8 cellular contexts compared by ENCODE assay signal in the genomic region with DNA sequence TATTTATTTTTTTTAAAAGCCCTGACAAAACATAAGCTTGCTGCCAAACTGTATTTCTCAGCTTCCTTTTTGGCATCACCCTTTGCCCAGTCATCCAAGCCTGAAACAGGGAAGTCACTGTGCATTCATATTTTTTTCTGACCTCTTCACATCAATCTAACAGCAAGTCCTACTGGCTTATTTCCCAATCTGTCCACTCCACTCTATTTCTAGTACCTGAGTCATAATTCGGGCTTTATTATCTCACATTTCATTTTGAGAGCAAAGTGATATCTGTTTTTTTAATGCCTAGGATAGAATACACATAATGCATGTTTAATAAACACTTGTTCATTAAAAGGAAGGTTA. TPM values are rescaled to one million over a fixed set of nuclear protein-coding genes. Genes with fewer than 3 reads are reported as not detected.
DNase-seq lines count a peak whose midpoint lies in the region; ATAC-seq and TF ChIP-seq lines count a peak whose summit lies in the region.

No MANE protein-coding gene starts in this region.

- peak overlapping the region; percentile 47 to 87 for H3K27ac ChIP-seq in left lung

- in situ Hi-C loops in astrocyte of the spinal cord (cut with HindIII; ENCODE audit: low sequenced_read_pairs) = no loop called here

- peaks cover 0 to 31% of the 10 kb centered on the region in 2 donors for H3K4me1 ChIP-seq in left lung

- intact Hi-C loops in left lung (cut with DNase I) = no loop called here

- no peak for TF ChIP-seq POLR2A in NB4 (IDR thresholded peaks at IDR 0.05; ENCODE audit: extremely low read depth, insufficient read length)

- H3K36me3 ChIP-seq in left lung = peaks cover 0 to 6% of the 10 kb centered on the region in 2 donors

- ATAC-seq in left lung (peak; percentile 79), GM21360 (IDR thresholded peaks at IDR 0.05; ENCODE audit: unreplicated experiment) (no peak), HG03457 (IDR thresholded peaks at IDR 0.05; ENCODE audit: unreplicated experiment) (no peak)

- DNase-seq in AG09319 (ENCODE audit: extremely low read depth, low read depth) (peak; percentile 78), NB4 (ENCODE audit: low read depth) (peak; percentile 25), astrocyte of the spinal cord (ENCODE audit: low read depth, low spot score) (peak; percentile 91), left lung (no peak), HuH-7.5 (ENCODE audit: low spot score) (no peak)
- no peak for DNase-seq in activated naive CD4-positive, alpha-beta T cell (lab: John Stamatoyannopoulos, UW)

- H3K9me3 ChIP-seq in left lung = no peaks in the 10 kb centered on the region

- no peaks in the 10 kb centered on the region for H3K27me3 ChIP-seq in left lung

- no peak for TF ChIP-seq CTCF in AG09319 (IDR thresholded peaks at IDR 0.05; ENCODE audit: low read depth, low read length)
- TF ChIP-seq CTCF in NB4 (IDR thresholded peaks at IDR 0.05; ENCODE audit: low read depth, low read length) = no peak
- no peak for TF ChIP-seq CTCF in astrocyte of the spinal cord (IDR thresholded peaks at IDR 0.05; ENCODE audit: low read depth, low read length)
- no peak for TF ChIP-seq CTCF in left lung (IDR thresholded peaks at IDR 0.05)

- no peak overlapping the region for H3K4me3 ChIP-seq in NB4 (ENCODE audit: low read depth, low read length)
- H3K4me3 ChIP-seq in astrocyte of the spinal cord (ENCODE audit: low read depth, low read length) = no peak overlapping the region
- H3K4me3 ChIP-seq in left lung = no peak overlapping the region

RNA-seq across cellular contexts. Expression of a gene that starts 5.1 kb away (rescaled TPM):
- total RNA-seq in left lung = 10 to 100 TPM; 53.0 to 61.9 TPM

Comparison
In these comparisons a context has a peak if more than half of its experiments do, and no peak if none do; other contexts are left out.
1. DNase-seq: peak in AG09319 (single experiment), NB4 (single experiment) and astrocyte of the spinal cord (single experiment); none in left lung (0 of 2), HuH-7.5 (single experiment) and activated naive CD4-positive, alpha-beta T cell (0 of 4).